ENCODE assay signal across 8 cellular contexts in the genomic region with DNA sequence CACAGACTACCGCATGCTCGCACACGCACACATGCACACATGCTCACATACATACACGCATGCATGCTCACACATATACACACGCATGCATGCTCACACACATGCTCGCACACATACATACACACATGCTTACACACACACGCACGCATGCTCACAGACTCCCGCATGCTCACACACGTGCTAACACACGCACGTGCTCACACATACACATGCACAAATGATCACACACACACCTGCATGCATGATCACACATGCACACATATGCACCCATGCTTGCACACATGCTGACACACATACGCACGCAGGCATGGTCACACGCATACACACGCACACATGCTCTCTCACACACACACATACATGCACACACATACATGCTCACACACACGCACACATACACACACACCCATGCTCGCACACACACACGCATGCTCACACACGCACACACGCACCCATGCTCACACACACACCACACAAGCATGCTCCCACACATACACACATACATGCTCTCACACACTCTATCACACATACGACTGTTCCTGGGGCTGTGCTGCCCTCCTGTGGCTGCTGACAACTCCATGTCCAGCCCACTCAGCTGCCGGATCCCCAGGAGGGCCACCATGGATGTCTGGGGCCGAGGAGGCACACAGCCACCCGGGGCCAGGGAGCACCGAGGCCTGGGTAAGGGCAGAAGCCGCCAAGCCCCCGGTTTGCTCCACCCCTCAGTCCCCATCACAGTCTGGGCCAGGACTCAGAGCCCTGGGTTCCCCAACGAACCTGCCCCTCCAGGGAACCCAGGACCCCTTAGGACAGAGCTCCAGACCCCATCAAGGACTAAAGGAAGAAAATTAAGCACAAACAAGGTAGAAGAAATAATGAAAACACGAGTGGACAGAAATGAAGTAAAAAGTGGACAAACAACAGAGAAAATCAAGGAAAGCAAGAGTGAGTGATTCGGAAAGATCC. TPM values are rescaled to one million over a fixed set of nuclear protein-coding genes. Genes with fewer than 3 reads are reported as not detected.
DNase-seq lines count a peak whose midpoint lies in the region; ATAC-seq and TF ChIP-seq lines count a peak whose summit lies in the region.

No MANE protein-coding gene starts in this region.

- no peaks in the 10 kb centered on the region for H3K9me3 Mint-ChIP-seq in activated T-helper 1 cell treated with anti-CD3 and anti-CD28 coated beads, Interleukin-12 subunit alpha, Interleukin-12 subunit beta, Interleukin-2, Interleukin-4 antibody, amounts not matched to agents 30 ng/mL and 10 ng/mL and 1 ng/mL, durations not matched to agents 14 hours and 24 hours and 36 hours

- H3K4me3 ChIP-seq in KMS-11 (IDR thresholded peaks at IDR 0.05; ENCODE audit: insufficient read depth, low read depth, low read length) (no peak overlapping the region), fibroblast of pulmonary artery (replicated peaks; ENCODE audit: low read depth, low read length) (no peak overlapping the region), testis (no peak overlapping the region)

- no peaks in the 10 kb centered on the region for H3K36me3 Mint-ChIP-seq in activated T-helper 1 cell treated with anti-CD3 and anti-CD28 coated beads, Interleukin-12 subunit alpha, Interleukin-12 subunit beta, Interleukin-2, Interleukin-4 antibody, amounts not matched to agents 30 ng/mL and 10 ng/mL and 1 ng/mL, durations not matched to agents 14 hours and 24 hours and 36 hours (ENCODE audit: low read depth)

- intact Hi-C loops in activated T-helper 1 cell treated with anti-CD3 and anti-CD28 coated beads, Interleukin-12 subunit alpha, Interleukin-12 subunit beta, Interleukin-2, Interleukin-4 antibody, amounts not matched to agents 30 ng/mL and 10 ng/mL and 1 ng/mL, durations not matched to agents 14 hours and 24 hours and 36 hours (cut with micrococcal nuclease): loop anchor here (1.0 to 2.0 kb wide), 2 partner anchors 143 to 147 kb away; no protein-coding TSS in a partner anchor
- intact Hi-C loops in testis (cut with DNase I; ENCODE audit: low total_unique reads): no loop called here

- H3K4me1 Mint-ChIP-seq in activated T-helper 1 cell treated with anti-CD3 and anti-CD28 coated beads, Interleukin-12 subunit alpha, Interleukin-12 subunit beta, Interleukin-2, Interleukin-4 antibody, amounts not matched to agents 30 ng/mL and 10 ng/mL and 1 ng/mL, durations not matched to agents 14 hours and 24 hours and 36 hours (ENCODE audit: low read depth): no peaks in the 10 kb centered on the region

- H4K20me1 ChIP-seq in KMS-11 (ENCODE audit: insufficient read depth): no peaks in the 10 kb centered on the region

- no peak for TF ChIP-seq POLR2A in testis (IDR thresholded peaks at IDR 0.05)

- in situ Hi-C loops in Caki2 (cut with HindIII; ENCODE audit: low pct_unique_long_range_greater_than_20kb, low sequenced_read_pairs): no loop called here

- ATAC-seq in omental fat pad (ENCODE audit: low FRiP score) (peak; percentile 77), HG02884 (IDR thresholded peaks at IDR 0.05; ENCODE audit: unreplicated experiment) (no peak)

- no peak overlapping the region for H3K4me2 ChIP-seq in KMS-11

- H3K36me3 ChIP-seq in KMS-11 (ENCODE audit: insufficient read depth): no peaks in the 10 kb centered on the region
- H3K36me3 ChIP-seq in testis (ENCODE audit: low read depth, missing control alignments): no peaks in the 10 kb centered on the region

- no peak overlapping the region for H3K9ac ChIP-seq in KMS-11

- DNase-seq in Caki2 (ENCODE audit: low read depth) (peak; percentile 55), RKO (ENCODE audit: low spot score) (peak; percentile 82), fibroblast of pulmonary artery (ENCODE audit: low read depth) (peak; percentile 89), omental fat pad (ENCODE audit: low spot score) (peak; percentile 72), testis (peak; percentile 79)
- DNase-seq in activated T-helper 1 cell treated with anti-CD3 and anti-CD28 coated beads, Interleukin-12 subunit alpha, Interleukin-12 subunit beta, Interleukin-2, Interleukin-4 antibody, amounts not matched to agents 30 ng/mL and 10 ng/mL and 1 ng/mL, durations not matched to agents 14 hours and 24 hours and 36 hours (ENCODE audit: low spot score): peak; percentile 65

- no peaks in the 10 kb centered on the region for H3K79me2 ChIP-seq in KMS-11 (ENCODE audit: insufficient read depth, low read depth)

- no peak overlapping the region for H3K4me3 Mint-ChIP-seq in activated T-helper 1 cell treated with anti-CD3 and anti-CD28 coated beads, Interleukin-12 subunit alpha, Interleukin-12 subunit beta, Interleukin-2, Interleukin-4 antibody, amounts not matched to agents 30 ng/mL and 10 ng/mL and 1 ng/mL, durations not matched to agents 14 hours and 24 hours and 36 hours

- 53 to 57% methylated on average over 31 of the region's 31 CpGs for WGBS in testis, 2 donors

- H2AFZ ChIP-seq in KMS-11 (ENCODE audit: low read depth): no peak overlapping the region

- no peaks in the 10 kb centered on the region for H3K4me1 ChIP-seq in KMS-11 (ENCODE audit: low read depth, poor library complexity, severe bottlenecking)
- H3K4me1 ChIP-seq in testis: no peaks in the 10 kb centered on the region

- no peak overlapping the region for H3K27ac ChIP-seq in KMS-11
- no peak overlapping the region for H3K27ac ChIP-seq in testis

- H3K27ac Mint-ChIP-seq in activated T-helper 1 cell treated with anti-CD3 and anti-CD28 coated beads, Interleukin-12 subunit alpha, Interleukin-12 subunit beta, Interleukin-2, Interleukin-4 antibody, amounts not matched to agents 30 ng/mL and 10 ng/mL and 1 ng/mL, durations not matched to agents 14 hours and 24 hours and 36 hours: no peak overlapping the region

- H3K27me3 Mint-ChIP-seq in activated T-helper 1 cell treated with anti-CD3 and anti-CD28 coated beads, Interleukin-12 subunit alpha, Interleukin-12 subunit beta, Interleukin-2, Interleukin-4 antibody, amounts not matched to agents 30 ng/mL and 10 ng/mL and 1 ng/mL, durations not matched to agents 14 hours and 24 hours and 36 hours (ENCODE audit: insufficient read depth): peaks cover 8% of the 10 kb centered on the region

- peak; percentile 82 for TF ChIP-seq CTCF in KMS-11 (conservative IDR thresholded peaks at IDR 0.05; ENCODE audit: low read depth, low read length)
- peak; percentile 87 for TF ChIP-seq CTCF in fibroblast of pulmonary artery (IDR thresholded peaks at IDR 0.05; ENCODE audit: low read length, missing control alignments)
- peak in 2 of 3 donors; percentile 52 to 55 for TF ChIP-seq CTCF in omental fat pad (IDR thresholded peaks at IDR 0.05)
- TF ChIP-seq CTCF in testis (IDR thresholded peaks at IDR 0.05): peak; percentile 58 to 76 (median 72)

- peaks cover 80% of the 10 kb centered on the region for H3K27me3 ChIP-seq in KMS-11 (ENCODE audit: insufficient read depth, low read depth)
- no peaks in the 10 kb centered on the region for H3K27me3 ChIP-seq in testis

- H3K9me3 ChIP-seq in testis: no peaks in the 10 kb centered on the region

RNA-seq across cellular contexts. Expression of gene EGFL7, which starts 31.4 kb away (rescaled TPM):
- 51.4 and 58.6 TPM in 2 replicates for total RNA-seq in Caki2 (2014; rRNA removed; shearing (Covaris generic); ENCODE audit: low replicate concordance)
- 2.4 and 2.5 TPM in 2 replicates for total RNA-seq in activated T-helper 1 cell treated with anti-CD3 and anti-CD28 coated beads, Interleukin-12 subunit alpha, Interleukin-12 subunit beta, Interleukin-2, Interleukin-4 antibody, amounts not matched to agents 30 ng/mL and 10 ng/mL and 1 ng/mL, durations not matched to agents 14 hours and 24 hours and 36 hours
- total RNA-seq in omental fat pad (100 to 1,000 TPM in 3 of 4 donors, 10 to 100 TPM in 1; 50.6 to 274 (median 145) TPM), testis (100 to 1,000 TPM; 101 to 106 TPM)
- polyA plus RNA-seq in testis (ENCODE audit: insufficient read depth, low read depth, low replicate concordance): 68.5 TPM

RNA-seq across cellular contexts. Expression of gene AGPAT2, which starts 55.9 kb away (rescaled TPM):
- 92.9 and 94.5 TPM in 2 replicates for total RNA-seq in Caki2 (2014; rRNA removed; shearing (Covaris generic); ENCODE audit: low replicate concordance)
- total RNA-seq in activated T-helper 1 cell treated with anti-CD3 and anti-CD28 coated beads, Interleukin-12 subunit alpha, Interleukin-12 subunit beta, Interleukin-2, Interleukin-4 antibody, amounts not matched to agents 30 ng/mL and 10 ng/mL and 1 ng/mL, durations not matched to agents 14 hours and 24 hours and 36 hours: 24.7 and 25.0 TPM in 2 replicates
- total RNA-seq in omental fat pad (100 to 1,000 TPM; 391 to 854 (median 473) TPM), testis (10 to 100 TPM; 46.6 to 52.7 TPM)
- 34.2 TPM for polyA plus RNA-seq in testis (ENCODE audit: insufficient read depth, low read depth, low replicate concordance)

Comparison
In these comparisons a context has a peak if more than half of its experiments do, and no peak if none do; other contexts are left out.
1. RNA of gene EGFL7, which starts 31.4 kb away (total RNA-seq): 50.6 to 274 TPM in omental fat pad, 101 to 106 TPM in testis and 51.4 to 58.6 TPM in Caki2; 2.4 to 2.5 TPM in activated T-helper 1 cell treated with anti-CD3 and anti-CD28 coated beads, Interleukin-12 subunit alpha, Interleukin-12 subunit beta, Interleukin-2, Interleukin-4 antibody, amounts not matched to agents 30 ng/mL and 10 ng/mL and 1 ng/mL, durations not matched to agents 14 hours and 24 hours and 36 hours; every median in the first group is over 10 times any median in the second.
2. Peak in every context shown above with its lines, with median percentiles within 50 percentile points of each other: DNase-seq and CTCF ChIP-seq.